In genomic region chr18:21980744-21981143, GRCh38 we compare ENCODE assay signal across 2 cellular contexts.
TF ChIP-seq lines count a peak whose summit lies in the region.

No MANE protein-coding gene starts in this region.

TF ChIP-seq in K562, 482 proteins besides CTCF, POLR2A, EP300 and RAD21:
- TF ChIP-seq PKNOX1 (IDR thresholded peaks at IDR 0.05) (0 out of 2 replicates have a peak, but pooled peaks have one; percentile 19), ZNF3 (CRISPR knock-in tag; IDR thresholded peaks at IDR 0.05) (no peak)

TF ChIP-seq in liver, 16 proteins besides CTCF, POLR2A, EP300 and RAD21 (continued from another document):
- peak; percentile 86 for TF ChIP-seq ZBTB33 (IDR thresholded peaks at IDR 0.05)
- peak; percentile 86 for TF ChIP-seq MAX (IDR thresholded peaks at IDR 0.05)
- TF ChIP-seq HNF4A (conservative IDR thresholded peaks at IDR 0.05), result peak; percentile 98 to 99
- peak; percentile 78 for TF ChIP-seq FOXA1 (IDR thresholded peaks at IDR 0.05)
- peak; percentile 96 for TF ChIP-seq REST (IDR thresholded peaks at IDR 0.05)
- peak; percentile 95 for TF ChIP-seq SP1 (IDR thresholded peaks at IDR 0.05)
- peak; percentile 94 for TF ChIP-seq HNF4G (IDR thresholded peaks at IDR 0.05)
- peak; percentile 78 for TF ChIP-seq ATF3 (IDR thresholded peaks at IDR 0.05)
- TF ChIP-seq JUND (IDR thresholded peaks at IDR 0.05), result peak; percentile 76 to 91
TF ChIP-seq in liver: peak in this region for 14.
